ENCODE assay signal across 18 cellular contexts in genomic region chr3:188077160-188077812, GRCh38.
A peak's percentile ranks its signal among the peaks of the same experiment; 100 is the strongest.
DNase-seq lines count a peak whose midpoint lies in the region; ATAC-seq and TF ChIP-seq lines count a peak whose summit lies in the region.
"Had no signal": no experiment of that assay in that cellular context is flagged by ENCODE, and none has a peak within 500 bp of the region (broad histone marks: within the 10 kb centered on the region; RNA-seq: fewer than 3 reads in every experiment).

No MANE protein-coding gene starts in this region.

- H3K9me3 Mint-ChIP-seq in activated CD4-positive, alpha-beta T cell treated with anti-CD3 and anti-CD28 coated beads for 36 hours (ENCODE audit: low read depth) = peaks cover 7% of the 10 kb centered on the region

- no peak for DNase-seq in activated CD4-positive, alpha-beta T cell treated with anti-CD3 and anti-CD28 coated beads for 36 hours
- no peak for DNase-seq in activated CD4-positive, alpha-beta T cell treated with anti-CD3 and anti-CD28 coated beads, Interleukin-2, amount 50 U/mL, for 1 hour
- DNase-seq in fibroblast of villous mesenchyme (ENCODE audit: low read depth) (peak; percentile 73), omental fat pad (ENCODE audit: low spot score) (no peak), tibial nerve (ENCODE audit: low spot score in 2 of 2) (peak; percentile 65 to 85), iPS-NIHi7 (ENCODE audit: extremely low spot score) (no peak), hippocampal formation (lab: John Stamatoyannopoulos, UW) (no peak), SW 1271 (lab: John Stamatoyannopoulos, UW) (no peak)
- DNase-seq: DMS79 treated with DMSO at 0.1 percent for 48 hours; GOT3; islet precursor cell; naive thymus-derived CD4-positive, alpha-beta T cell; NCI-H187 treated with DMSO at 0.1 percent for 48 hours; OCI-M1; stimulated activated CD4-positive, alpha-beta T cell treated with anti-CD3 and anti-CD28 coated beads, Interleukin-4, amount 100 ng/mL, for 4 hours had no signal

- CTCF ChIA-PET in activated CD4-positive, alpha-beta T cell treated with anti-CD3 and anti-CD28 coated beads for 36 hours (lab: Charles Lee) = interaction anchor here (0.6 to 1.2 kb wide), 4 partner anchors 86 to 388 kb away, joined by 3 to 4 read pairs (median 4); no protein-coding TSS in a partner anchor

- no peak for TF ChIP-seq CTCF in fibroblast of villous mesenchyme (IDR thresholded peaks at IDR 0.05; ENCODE audit: insufficient read depth, low read depth, low read length)
- TF ChIP-seq CTCF in omental fat pad (IDR thresholded peaks at IDR 0.05) = no peak
- no peak for TF ChIP-seq CTCF in tibial nerve (IDR thresholded peaks at IDR 0.05)

- POLR2A ChIA-PET in activated CD4-positive, alpha-beta T cell treated with anti-CD3 and anti-CD28 coated beads for 36 hours (lab: Charles Lee) = no interaction called here

- no peak overlapping the region for H3K4me3 Mint-ChIP-seq in activated CD4-positive, alpha-beta T cell treated with anti-CD3 and anti-CD28 coated beads for 36 hours
- H3K4me3 Mint-ChIP-seq: CD14-positive monocyte; naive thymus-derived CD4-positive, alpha-beta T cell had no signal

- TF ChIP-seq EP300 in tibial nerve (IDR thresholded peaks at IDR 0.05) = peak; percentile 99

- TF ChIP-seq POLR2A in tibial nerve (IDR thresholded peaks at IDR 0.05) = peak in 1 of 2 donors; percentile 37

- peaks cover 0 to 45% (median 16%) of the 10 kb centered on the region in 4 donors for H3K4me1 ChIP-seq in tibial nerve

- peaks cover 8% of the 10 kb centered on the region for H3K4me1 Mint-ChIP-seq in activated CD4-positive, alpha-beta T cell treated with anti-CD3 and anti-CD28 coated beads for 36 hours
- H3K4me1 Mint-ChIP-seq: naive thymus-derived CD4-positive, alpha-beta T cell had no signal

- H3K27me3 ChIP-seq in tibial nerve = no peaks in the 10 kb centered on the region

- H3K36me3 Mint-ChIP-seq in activated CD4-positive, alpha-beta T cell treated with anti-CD3 and anti-CD28 coated beads for 36 hours (ENCODE audit: low read depth) = peaks cover 1% of the 10 kb centered on the region
- H3K36me3 Mint-ChIP-seq: CD14-positive monocyte had no signal

- no peaks in the 10 kb centered on the region for H3K36me3 ChIP-seq in tibial nerve

- intact Hi-C loops in activated CD4-positive, alpha-beta T cell treated with anti-CD3 and anti-CD28 coated beads for 36 hours (cut with DNase I, micrococcal nuclease) = no loop called here

- no peaks in the 10 kb centered on the region for H3K27me3 Mint-ChIP-seq in activated CD4-positive, alpha-beta T cell treated with anti-CD3 and anti-CD28 coated beads for 36 hours

- peak; percentile 47 for ATAC-seq in activated CD4-positive, alpha-beta T cell treated with anti-CD3 and anti-CD28 coated beads for 36 hours
- ATAC-seq in omental fat pad (ENCODE audit: low FRiP score) = peak; percentile 48
- ATAC-seq: naive thymus-derived CD4-positive, alpha-beta T cell had no signal

- no peak overlapping the region for H3K27ac Mint-ChIP-seq in activated CD4-positive, alpha-beta T cell treated with anti-CD3 and anti-CD28 coated beads for 36 hours
- H3K27ac Mint-ChIP-seq: CD14-positive monocyte had no signal

- 47 to 52% methylated on average over 8 of the region's 8 CpGs for WGBS in tibial nerve, 2 donors

- H3K27ac ChIP-seq in tibial nerve = peak overlapping the region; percentile 69 to 89 (median 80)
- H3K27ac ChIP-seq: 22Rv1, SK-N-MC had no signal

- H3K4me3 ChIP-seq in fibroblast of villous mesenchyme (ENCODE audit: low read depth, low read length) (no peak overlapping the region), tibial nerve (no peak overlapping the region)
- H3K4me3 ChIP-seq: SK-N-MC had no signal

- peaks cover 0 to 4% (median 0%) of the 10 kb centered on the region in 4 donors for H3K9me3 ChIP-seq in tibial nerve

Comparison
In these comparisons a context has a peak if more than half of its experiments do, and no peak if none do; other contexts are left out.
1. DNase-seq: peak in fibroblast of villous mesenchyme (single experiment) and tibial nerve (2 of 2); none in activated CD4-positive, alpha-beta T cell treated with anti-CD3 and anti-CD28 coated beads for 36 hours (single experiment), activated CD4-positive, alpha-beta T cell treated with anti-CD3 and anti-CD28 coated beads, Interleukin-2, amount 50 U/mL, for 1 hour (single experiment), omental fat pad (single experiment), iPS-NIHi7 (single experiment), hippocampal formation (0 of 2) and SW 1271 (0 of 2).